ENCODE assay signal across 24 cellular contexts in genomic region chr19:20860339-20860738, GRCh38.
"Had no signal": no experiment of that assay in that cellular context is flagged by ENCODE, and none has a peak within 500 bp of the region (broad histone marks: within the 10 kb centered on the region; RNA-seq: fewer than 3 reads in every experiment).

No MANE protein-coding gene starts in this region.

- H3K27me3 Mint-ChIP-seq: dendritic cell treated with granulocyte-macrophage colony-stimulating factor and Interleukin-4, amounts not matched to agents 40 ng/mL and 50 ng/mL, for 4 days; effector memory CD8-positive, alpha-beta T cell had no signal

- H3K4me3 ChIP-seq: colonic mucosa, coronary artery, dorsolateral prefrontal cortex, esophagus squamous epithelium, gastrocnemius medialis, gastroesophageal sphincter, heart left ventricle, heart right ventricle had no signal

- H3K4me1 Mint-ChIP-seq: endodermal cell had no signal

- H3K4me1 ChIP-seq: colonic mucosa, esophagus squamous epithelium, foreskin keratinocyte, gastrocnemius medialis, gastroesophageal sphincter, heart left ventricle, heart right ventricle had no signal

- DNase-seq: colonic mucosa; cortex of kidney; dermis blood vessel endothelial cell; dorsolateral prefrontal cortex; effector CD4-positive, alpha-beta T cell; effector CD8-positive, alpha-beta T cell; effector memory CD4-positive, alpha-beta T cell; effector memory CD8-positive, alpha-beta T cell; endodermal cell; erythroblast; esophagus squamous epithelium; foreskin fibroblast; foreskin keratinocyte; foreskin melanocyte; gastrocnemius medialis; glutamatergic neuron; head of caudate nucleus; heart right ventricle had no signal

- H3K9me3 ChIP-seq: colonic mucosa, gastrocnemius medialis had no signal

- H3K27ac Mint-ChIP-seq: dendritic cell treated with granulocyte-macrophage colony-stimulating factor and Interleukin-4, amounts not matched to agents 40 ng/mL and 50 ng/mL, for 4 days; effector memory CD8-positive, alpha-beta T cell; endodermal cell had no signal

- H3K27ac ChIP-seq: colonic mucosa, coronary artery, dorsolateral prefrontal cortex, epithelial cell of prostate, esophagus squamous epithelium, foreskin keratinocyte, gastrocnemius medialis, gastroesophageal sphincter, heart left ventricle, heart right ventricle had no signal

- H3K36me3 ChIP-seq: colonic mucosa, esophagus squamous epithelium, gastrocnemius medialis, gastroesophageal sphincter, heart left ventricle, heart right ventricle had no signal

- H3K4me3 Mint-ChIP-seq: dendritic cell treated with granulocyte-macrophage colony-stimulating factor and Interleukin-4, amounts not matched to agents 40 ng/mL and 50 ng/mL, for 4 days; effector memory CD8-positive, alpha-beta T cell; endodermal cell had no signal

- H3K27me3 ChIP-seq: colonic mucosa, dorsolateral prefrontal cortex, esophagus squamous epithelium, foreskin keratinocyte, gastrocnemius medialis, gastroesophageal sphincter, heart left ventricle, heart right ventricle had no signal

- ATAC-seq: effector memory CD8-positive, alpha-beta T cell; esophagus mucosa; foreskin keratinocyte; gastrocnemius medialis; gastroesophageal sphincter; heart left ventricle; heart right ventricle had no signal
